35 cellular contexts compared by ENCODE assay signal in genomic region chr14:93402951-93403350, GRCh38. TPM values are rescaled to one million over a fixed set of nuclear protein-coding genes. Genes with fewer than 3 reads are reported as not detected.
"Had no signal": no experiment of that assay in that cellular context is flagged by ENCODE, and none has a peak within 500 bp of the region (broad histone marks: within the 10 kb centered on the region; RNA-seq: fewer than 3 reads in every experiment).

No MANE protein-coding gene starts in this region.

- H3K4me1 ChIP-seq: Peyer's patch had no signal

- H3K4me3 Mint-ChIP-seq: activated CD4-positive, alpha-beta memory T cell treated with anti-CD3 and anti-CD28 coated beads for 36 hours; activated CD4-positive, alpha-beta T cell treated with anti-CD3 and anti-CD28 coated beads for 36 hours; activated CD4-positive, alpha-beta T cell treated with anti-CD3 and anti-CD28 coated beads, Interleukin-2, amount 10 ng/mL, durations not matched to agents 7 days and 5 days; activated naive CD4-positive, alpha-beta T cell treated with anti-CD3 and anti-CD28 coated beads, Interleukin-2, amount 10 ng/mL, durations not matched to agents 7 days and 5 days; activated naive CD8-positive, alpha-beta T cell; activated naive CD8-positive, alpha-beta T cell treated with anti-CD3 and anti-CD28 coated beads, Interleukin-2, amount 50 U/mL, for 24 hours; activated T-cell treated with anti-CD3 and anti-CD28 coated beads, Interleukin-2, amount 50 U/mL, for 4 hours; activated T-helper 1 cell treated with anti-CD3 and anti-CD28 coated beads, Interleukin-12 subunit alpha, Interleukin-12 subunit beta, Interleukin-2, Interleukin-4 antibody, amounts not matched to agents 30 ng/mL and 10 ng/mL and 1 ng/mL, durations not matched to agents 14 hours and 24 hours and 36 hours; brain had no signal

- H3K9me3 Mint-ChIP-seq: activated CD4-positive, alpha-beta memory T cell treated with anti-CD3 and anti-CD28 coated beads for 36 hours; activated CD4-positive, alpha-beta T cell treated with anti-CD3 and anti-CD28 coated beads, Interleukin-2, amount 10 ng/mL, durations not matched to agents 7 days and 5 days; activated naive CD4-positive, alpha-beta T cell treated with anti-CD3 and anti-CD28 coated beads, Interleukin-2, amount 10 ng/mL, durations not matched to agents 7 days and 5 days; activated naive CD8-positive, alpha-beta T cell treated with anti-CD3 and anti-CD28 coated beads, Interleukin-2, amount 50 U/mL, for 24 hours; activated T-helper 1 cell treated with anti-CD3 and anti-CD28 coated beads, Interleukin-12 subunit alpha, Interleukin-12 subunit beta, Interleukin-2, Interleukin-4 antibody, amounts not matched to agents 30 ng/mL and 10 ng/mL and 1 ng/mL, durations not matched to agents 14 hours and 24 hours and 36 hours had no signal

- DNase-seq: activated CD4-positive, alpha-beta memory T cell treated with anti-CD3 and anti-CD28 coated beads for 36 hours; activated CD4-positive, alpha-beta T cell treated with anti-CD3 and anti-CD28 coated beads for 36 hours; activated CD4-positive, alpha-beta T cell treated with anti-CD3 and anti-CD28 coated beads, Interleukin-2, amount 10 ng/mL, durations not matched to agents 7 days and 5 days; activated CD8-positive, alpha-beta memory T cell treated with anti-CD3 and anti-CD28 coated beads, Interleukin-2, amount 50 U/mL, for 4 hours; activated effector memory CD4-positive, alpha-beta T cell treated with Interleukin-2 at 50 U/mL for 16 hours; activated naive CD4-positive, alpha-beta T cell treated with anti-CD3 and anti-CD28 coated beads, Interleukin-2, amount 10 ng/mL, durations not matched to agents 7 days and 5 days; activated naive CD8-positive, alpha-beta T cell treated with anti-CD3 and anti-CD28 coated beads, Interleukin-2, amount 50 U/mL, for 24 hours; activated T-cell treated with anti-CD3 and anti-CD28 coated beads for 4 hours; activated T-cell treated with anti-CD3 and anti-CD28 coated beads, Interleukin-2, amount 50 U/mL, for 4 hours; anterior cingulate cortex; caudate nucleus; cerebellar nuclear complex; Karpas-422; NCI-H1105; NCI-H1417 treated with DMSO at 0.1 percent for 48 hours; NCI-H1694 treated with DMSO at 0.1 percent for 48 hours; NCI-H2029; NCI-H345; NCI-H524 treated with DMSO at 0.1 percent for 48 hours; PC-3; Peyer's patch; Right ventricle myocardium superior; SW 1271; T-helper 1 cell; T-helper 2 cell; T1000 had no signal

- H3K27me3 ChIP-seq: Peyer's patch had no signal

- H3K27me3 Mint-ChIP-seq: activated naive CD4-positive, alpha-beta T cell treated with anti-CD3 and anti-CD28 coated beads, Interleukin-2, amount 10 ng/mL, durations not matched to agents 7 days and 5 days; brain had no signal

- H3K27ac Mint-ChIP-seq: activated CD4-positive, alpha-beta memory T cell treated with anti-CD3 and anti-CD28 coated beads for 36 hours; activated CD4-positive, alpha-beta T cell treated with anti-CD3 and anti-CD28 coated beads for 36 hours; activated CD4-positive, alpha-beta T cell treated with anti-CD3 and anti-CD28 coated beads, Interleukin-2, amount 10 ng/mL, durations not matched to agents 7 days and 5 days; activated naive CD4-positive, alpha-beta T cell treated with anti-CD3 and anti-CD28 coated beads, Interleukin-2, amount 10 ng/mL, durations not matched to agents 7 days and 5 days; activated naive CD8-positive, alpha-beta T cell; activated naive CD8-positive, alpha-beta T cell treated with anti-CD3 and anti-CD28 coated beads, Interleukin-2, amount 50 U/mL, for 24 hours; activated T-helper 1 cell treated with anti-CD3 and anti-CD28 coated beads, Interleukin-12 subunit alpha, Interleukin-12 subunit beta, Interleukin-2, Interleukin-4 antibody, amounts not matched to agents 30 ng/mL and 10 ng/mL and 1 ng/mL, durations not matched to agents 14 hours and 24 hours and 36 hours; brain had no signal

- H3K36me3 ChIP-seq: Peyer's patch had no signal

- H3K9me3 ChIP-seq: Peyer's patch had no signal

- H3K4me1 Mint-ChIP-seq: activated CD4-positive, alpha-beta T cell treated with anti-CD3 and anti-CD28 coated beads for 36 hours; activated CD4-positive, alpha-beta T cell treated with anti-CD3 and anti-CD28 coated beads, Interleukin-2, amount 10 ng/mL, durations not matched to agents 7 days and 5 days; activated naive CD4-positive, alpha-beta T cell treated with anti-CD3 and anti-CD28 coated beads, Interleukin-2, amount 10 ng/mL, durations not matched to agents 7 days and 5 days; activated naive CD8-positive, alpha-beta T cell treated with anti-CD3 and anti-CD28 coated beads, Interleukin-2, amount 50 U/mL, for 24 hours; brain had no signal

- H3K4me3 ChIP-seq: Peyer's patch had no signal

- FAIRE-seq: bronchial epithelial cell, colon, TTC549 had no signal

- H3K36me3 Mint-ChIP-seq: activated CD4-positive, alpha-beta memory T cell treated with anti-CD3 and anti-CD28 coated beads for 36 hours; activated naive CD4-positive, alpha-beta T cell treated with anti-CD3 and anti-CD28 coated beads, Interleukin-2, amount 10 ng/mL, durations not matched to agents 7 days and 5 days; brain had no signal

- H3K27ac ChIP-seq: Peyer's patch, RWPE1 had no signal

RNA-seq across cellular contexts. Expression of gene UNC79, which starts 27.8 kb away (rescaled TPM):
- total RNA-seq: activated CD4-positive, alpha-beta T cell treated with anti-CD3 and anti-CD28 coated beads, Interleukin-2, amount 10 ng/mL, durations not matched to agents 7 days and 5 days; activated T-cell treated with anti-CD3 and anti-CD28 coated beads, Interleukin-2, amount 50 U/mL, for 4 hours; PC-3; Peyer's patch had no signal

RNA-seq across cellular contexts. Expression of gene COX8C, which starts 56.0 kb away (rescaled TPM):
- total RNA-seq: activated CD4-positive, alpha-beta memory T cell treated with anti-CD3 and anti-CD28 coated beads for 36 hours; activated CD4-positive, alpha-beta T cell treated with anti-CD3 and anti-CD28 coated beads for 36 hours; activated CD4-positive, alpha-beta T cell treated with anti-CD3 and anti-CD28 coated beads, Interleukin-2, amount 10 ng/mL, durations not matched to agents 7 days and 5 days; activated T-cell treated with anti-CD3 and anti-CD28 coated beads, Interleukin-2, amount 50 U/mL, for 4 hours; activated T-helper 1 cell treated with anti-CD3 and anti-CD28 coated beads, Interleukin-12 subunit alpha, Interleukin-12 subunit beta, Interleukin-2, Interleukin-4 antibody, amounts not matched to agents 30 ng/mL and 10 ng/mL and 1 ng/mL, durations not matched to agents 14 hours and 24 hours and 36 hours; bronchial epithelial cell; MCF 10A; NCI-H460; PC-3; Peyer's patch had no signal
